Comparison of ENCODE assay signal across 14 cellular contexts in the genomic region with DNA sequence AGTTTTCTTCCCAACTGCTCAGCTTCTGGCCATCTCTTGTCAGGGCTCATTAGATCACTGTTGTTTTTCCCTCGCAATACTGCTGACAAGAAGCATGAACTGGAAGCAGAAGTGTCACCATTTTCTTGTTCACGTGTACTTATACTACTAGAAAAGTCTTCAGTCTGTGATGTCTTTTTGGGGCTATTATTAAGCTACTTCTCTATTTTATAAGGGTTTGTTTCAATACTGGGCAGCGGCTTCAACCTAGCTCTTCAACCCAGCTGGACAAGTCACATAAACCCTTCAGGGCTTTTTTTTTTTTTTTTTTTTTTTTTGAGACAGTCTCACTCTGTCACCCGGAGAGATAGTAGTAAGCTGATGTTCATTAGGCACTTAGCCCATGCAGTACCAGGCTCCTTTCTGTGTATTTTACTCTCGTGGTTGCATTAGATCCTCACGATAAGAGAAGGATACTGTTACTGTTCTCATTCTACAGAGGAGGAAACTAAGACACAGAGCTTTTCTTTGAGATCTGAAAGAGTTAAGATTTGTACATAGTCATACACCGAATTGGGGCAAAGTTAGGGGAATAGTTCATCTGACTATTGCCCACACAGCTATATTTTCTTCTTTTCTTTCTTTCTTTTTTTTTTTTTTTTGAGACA. TPM values are rescaled to one million over a fixed set of nuclear protein-coding genes. Genes with fewer than 3 reads are reported as not detected.
A peak's percentile ranks its signal among the peaks of the same experiment; 100 is the strongest.
DNase-seq lines count a peak whose midpoint lies in the region; ATAC-seq and TF ChIP-seq lines count a peak whose summit lies in the region.
"Had no signal": no experiment of that assay in that cellular context is flagged by ENCODE, and none has a peak within 500 bp of the region (broad histone marks: within the 10 kb centered on the region; RNA-seq: fewer than 3 reads in every experiment).

No MANE protein-coding gene starts in this region.

- peaks cover 32% of the 10 kb centered on the region for H3K36me3 Mint-ChIP-seq in activated CD4-positive, alpha-beta T cell treated with anti-CD3 and anti-CD28 coated beads, Interleukin-2, amount 10 ng/mL, durations not matched to agents 7 days and 5 days (ENCODE audit: low read depth)

- H3K4me3 ChIP-seq in smooth muscle cell: no peak overlapping the region
- H3K4me3 ChIP-seq: A549, pancreas had no signal

- no peaks in the 10 kb centered on the region for H3K9me3 ChIP-seq in smooth muscle cell (replicated peaks; ENCODE audit: low read depth)
- H3K9me3 ChIP-seq: A549, pancreas had no signal

- 51% methylated on average over 7 of the region's 7 CpGs for WGBS in smooth muscle cell (ENCODE audit: low lambda C conversion rate)

- TF ChIP-seq CTCF in smooth muscle cell (IDR thresholded peaks at IDR 0.05; ENCODE audit: borderline replicate concordance, insufficient read depth, poor library complexity, severe bottlenecking): no peak

- H3K27ac ChIP-seq in caudate nucleus (ENCODE audit: low read depth, low read length): peak overlapping the region; percentile 75
- H3K27ac ChIP-seq in smooth muscle cell (ENCODE audit: low read depth): no peak overlapping the region
- H3K27ac ChIP-seq: A549 had no signal

- CTCF ChIA-PET in activated CD4-positive, alpha-beta T cell treated with anti-CD3 and anti-CD28 coated beads, Interleukin-2, amount 10 ng/mL, durations not matched to agents 7 days and 5 days (lab: Charles Lee): interaction anchor here (0.6 to 3.7 kb wide), 8 partner anchors 9 to 128 kb away, joined by 3 to 20 read pairs (median 4); no protein-coding TSS in a partner anchor

- no peak overlapping the region for H2AFZ ChIP-seq in smooth muscle cell (ENCODE audit: low read depth)

- no peaks in the 10 kb centered on the region for H3K4me1 ChIP-seq in smooth muscle cell (ENCODE audit: low read depth)

- peaks cover 6% of the 10 kb centered on the region for H3F3A ChIP-seq in smooth muscle cell (ENCODE audit: low read depth)

- peaks cover 55% of the 10 kb centered on the region for H3K4me1 Mint-ChIP-seq in activated CD4-positive, alpha-beta T cell treated with anti-CD3 and anti-CD28 coated beads, Interleukin-2, amount 10 ng/mL, durations not matched to agents 7 days and 5 days

- no peaks in the 10 kb centered on the region for H3K27me3 Mint-ChIP-seq in activated CD4-positive, alpha-beta T cell treated with anti-CD3 and anti-CD28 coated beads, Interleukin-2, amount 10 ng/mL, durations not matched to agents 7 days and 5 days

- intact Hi-C loops in sciatic nerve (cut with DNase I): no loop called here

- no peaks in the 10 kb centered on the region for H3K27me3 ChIP-seq in smooth muscle cell (ENCODE audit: low read depth)
- H3K27me3 ChIP-seq: pancreas had no signal

- H3K9me3 Mint-ChIP-seq in activated CD4-positive, alpha-beta T cell treated with anti-CD3 and anti-CD28 coated beads, Interleukin-2, amount 10 ng/mL, durations not matched to agents 7 days and 5 days: no peaks in the 10 kb centered on the region

- POLR2A ChIA-PET in activated CD4-positive, alpha-beta T cell treated with anti-CD3 and anti-CD28 coated beads, Interleukin-2, amount 10 ng/mL, durations not matched to agents 7 days and 5 days (lab: Charles Lee): interaction anchor here (1.6 kb wide), 1 partner anchor 42 kb away, joined by 5 read pairs; no protein-coding TSS in a partner anchor

- peak; percentile 56 for ATAC-seq in sciatic nerve
- ATAC-seq: A549, left colon had no signal

- H3K9ac ChIP-seq in smooth muscle cell (ENCODE audit: low read depth): no peak overlapping the region

- peak overlapping the region; percentile 39 for H3K27ac Mint-ChIP-seq in activated CD4-positive, alpha-beta T cell treated with anti-CD3 and anti-CD28 coated beads, Interleukin-2, amount 10 ng/mL, durations not matched to agents 7 days and 5 days

- no peak overlapping the region for H3K4me3 Mint-ChIP-seq in activated CD4-positive, alpha-beta T cell treated with anti-CD3 and anti-CD28 coated beads, Interleukin-2, amount 10 ng/mL, durations not matched to agents 7 days and 5 days

- H3K79me2 ChIP-seq in smooth muscle cell (ENCODE audit: low read depth): peaks cover 64% of the 10 kb centered on the region

- H3K36me3 ChIP-seq in smooth muscle cell (ENCODE audit: low read depth): no peaks in the 10 kb centered on the region
- H3K36me3 ChIP-seq: pancreas had no signal

- no peak overlapping the region for H3K4me2 ChIP-seq in smooth muscle cell
- H3K4me2 ChIP-seq: A549 had no signal

- H4K20me1 ChIP-seq in smooth muscle cell (ENCODE audit: low read depth): peaks cover 48% of the 10 kb centered on the region

- no peak for DNase-seq in activated CD4-positive, alpha-beta T cell treated with anti-CD3 and anti-CD28 coated beads, Interleukin-2, amount 10 ng/mL, durations not matched to agents 7 days and 5 days
- DNase-seq in activated CD4-positive, alpha-beta T cell treated with anti-CD3 and anti-CD28 coated beads, Interleukin-2, amount 50 U/mL, for 48 hours: no peak
- DNase-seq in MV-4-11 (lab: John Stamatoyannopoulos, UW) (peak; percentile 70), caudate nucleus (lab: John Stamatoyannopoulos, UW) (no peak), sciatic nerve (ENCODE audit: low spot score) (no peak), smooth muscle cell (lab: John Stamatoyannopoulos, UW; ENCODE audit: unreplicated experiment) (no peak), NCI-H82 (lab: John Stamatoyannopoulos, UW) (no peak)
- DNase-seq in effector CD8-positive, alpha-beta T cell (lab: John Stamatoyannopoulos, UW): no peak
- DNase-seq: activated gamma-delta T cell; left colon; NCI-H1694 treated with DMSO at 0.1 percent for 48 hours; pancreas; stimulated activated CD4-positive, alpha-beta T cell treated with anti-CD3 and anti-CD28 coated beads, Interleukin-4, amount 100 ng/mL, for 1 hour had no signal

RNA-seq across cellular contexts. Expression of a gene that starts 20.5 kb away (rescaled TPM):
- total RNA-seq in activated CD4-positive, alpha-beta T cell treated with anti-CD3 and anti-CD28 coated beads, Interleukin-2, amount 10 ng/mL, durations not matched to agents 7 days and 5 days: 100 to 1,000 TPM; 128 to 129 TPM
- 69.4 TPM for total RNA-seq in sciatic nerve
- 15.3 and 17.8 TPM in 2 replicates for total RNA-seq in smooth muscle cell
- polyA plus RNA-seq in smooth muscle cell: 16.4 and 21.8 TPM in 2 replicates
